In the genomic region with DNA sequence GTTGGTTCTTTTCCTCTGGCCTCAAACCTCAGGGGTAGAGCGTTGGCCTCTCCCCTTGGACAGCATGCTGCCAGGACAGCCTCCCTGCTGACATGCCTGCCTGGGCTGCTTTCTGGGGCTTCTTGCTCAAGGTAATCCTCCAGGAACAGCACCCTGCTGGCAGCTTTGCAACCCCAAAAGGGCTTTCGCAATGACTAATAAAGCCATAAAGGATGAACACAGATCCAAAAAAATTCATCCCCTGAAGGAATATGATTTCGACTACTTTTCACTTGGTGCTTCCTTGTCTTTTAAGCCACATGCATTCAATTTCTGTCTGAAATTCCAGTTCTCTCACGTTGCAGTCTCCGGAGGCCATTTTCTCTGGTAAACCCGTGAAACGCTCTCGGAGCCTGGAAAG, we compare ENCODE assay signal across 14 cellular contexts. TPM values are rescaled to one million over a fixed set of nuclear protein-coding genes. Genes with fewer than 3 reads are reported as not detected.
A peak's percentile ranks its signal among the peaks of the same experiment; 100 is the strongest.
DNase-seq lines count a peak whose midpoint lies in the region; ATAC-seq, FAIRE-seq and TF ChIP-seq lines count a peak whose summit lies in the region.
"Had no signal": no experiment of that assay in that cellular context is flagged by ENCODE, and none has a peak within 500 bp of the region (broad histone marks: within the 10 kb centered on the region; RNA-seq: fewer than 3 reads in every experiment).

No MANE protein-coding gene starts in this region.

- H3K4me3 ChIP-seq in BJ (ENCODE audit: low read depth, low read length) (no peak overlapping the region), PC-3 (ENCODE audit: low read length) (no peak overlapping the region; the same call in 1 of the 2 replicates), H1 (ENCODE audit: extremely low read depth in 1 of 4, insufficient read depth in 2 of 4, low read depth in 3 of 4, low read length in 4 of 4) (no peak overlapping the region)
- H3K4me3 ChIP-seq: colonic mucosa, Peyer's patch had no signal

- DNase-seq in BJ (ENCODE audit: low read depth) (peak; percentile 81), PC-3 (peak; percentile 79), H1 (ENCODE audit: low read depth in 1 of 2, low spot score in 2 of 2) (no peak), nephron progenitor cell (no peak), NCI-H1417 treated with DMSO at 0.1 percent for 48 hours (lab: John Stamatoyannopoulos, UW) (no peak), inferior parietal cortex (ENCODE audit: extremely low spot score) (no peak), NCI-H524 treated with DMSO at 0.1 percent for 48 hours (lab: John Stamatoyannopoulos, UW) (no peak)
- DNase-seq in stimulated activated naive B cell treated with anti-CD40 and anti-IgM and Interleukin-4, amounts not matched to agents 10 μg/mL and 1 μg/mL and 100 μg/mL, for 72 hours: no peak
- DNase-seq: colonic mucosa, NCI-H2227 treated with DMSO at 0.1 percent for 48 hours, Peyer's patch had no signal

- no peak overlapping the region for H3K4me3 Mint-ChIP-seq in nephron progenitor cell
- H3K4me3 Mint-ChIP-seq in stimulated activated naive B cell treated with anti-CD40 and anti-IgM and Interleukin-4, amounts not matched to agents 10 μg/mL and 1 μg/mL and 100 μg/mL, for 72 hours: no peak overlapping the region
- H3K4me3 Mint-ChIP-seq: activated naive CD4-positive, alpha-beta T cell treated with anti-CD3 and anti-CD28 coated beads, Interleukin-2, amount 50 U/mL, for 24 hours; T-helper 2 cell treated with Interferon-gamma antibody and Interleukin-4, amounts not matched to agents 5 μg/mL and 100 μg/mL, for 36 hours had no signal

- H4K20me1 ChIP-seq in PC-3 (ENCODE audit: low read length) (no peaks in the 10 kb centered on the region), H1 (replicated peaks in 1 of 2; ENCODE audit: control insufficient read depth in 1 of 2, insufficient read depth in 2 of 2, low read length in 2 of 2) (no peaks in the 10 kb centered on the region)

- no peak overlapping the region for H2AK5ac ChIP-seq in H1 (ENCODE audit: low read depth, low read length)

- no peak overlapping the region for H3K14ac ChIP-seq in H1 (ENCODE audit: insufficient read length)

- H3K36me3 ChIP-seq in BJ (ENCODE audit: control insufficient read depth, insufficient read depth, low read length) (no peaks in the 10 kb centered on the region), PC-3 (ENCODE audit: low read depth, low read length) (no peaks in the 10 kb centered on the region), H1 (ENCODE audit: control insufficient read depth in 2 of 4, insufficient read depth in 4 of 4, low read length in 3 of 4) (no peaks in the 10 kb centered on the region)
- H3K36me3 ChIP-seq: colonic mucosa, Peyer's patch had no signal

- H2AFZ ChIP-seq in PC-3 (ENCODE audit: low read length) (peak overlapping the region; percentile 71), H1 (ENCODE audit: low read length) (peak overlapping the region; percentile 90; the same call in 1 of the 2 replicates)

- no peak overlapping the region for H3K23ac ChIP-seq in H1 (ENCODE audit: insufficient read length)

- peak overlapping the region; percentile 84 for H3K27ac Mint-ChIP-seq in nephron progenitor cell
- no peak overlapping the region for H3K27ac Mint-ChIP-seq in stimulated activated naive B cell treated with anti-CD40 and anti-IgM and Interleukin-4, amounts not matched to agents 10 μg/mL and 1 μg/mL and 100 μg/mL, for 72 hours
- H3K27ac Mint-ChIP-seq: activated naive CD4-positive, alpha-beta T cell treated with anti-CD3 and anti-CD28 coated beads, Interleukin-2, amount 50 U/mL, for 24 hours; T-helper 2 cell treated with Interferon-gamma antibody and Interleukin-4, amounts not matched to agents 5 μg/mL and 100 μg/mL, for 36 hours had no signal

- no peak overlapping the region for H4K5ac ChIP-seq in H1 (ENCODE audit: insufficient read length, low read depth, low read length)

- H3K56ac ChIP-seq in H1 (replicated peaks; ENCODE audit: insufficient read length, low read depth, low read length): no peak overlapping the region

- FAIRE-seq in H1 (lab: Jason Lieb, UNC): peak; percentile 80

- H3K27ac ChIP-seq in PC-3 (ENCODE audit: low read length) (peak overlapping the region; percentile 94), H1 (ENCODE audit: low read depth, low read length) (no peak overlapping the region)
- H3K27ac ChIP-seq: C4-2B, colonic mucosa, Peyer's patch had no signal

- no peaks in the 10 kb centered on the region for H3K79me2 ChIP-seq in PC-3 (ENCODE audit: low read length)
- no peaks in the 10 kb centered on the region for H3K79me2 ChIP-seq in H1 (ENCODE audit: control insufficient read depth in 1 of 2, insufficient read depth in 2 of 2, low read length in 2 of 2)

- H3K4me2 ChIP-seq in PC-3 (ENCODE audit: low read length): peak overlapping the region; percentile 60
- H3K4me2 ChIP-seq in H1 (ENCODE audit: insufficient read depth in 1 of 2, low read depth in 2 of 2, low read length in 2 of 2): no peak overlapping the region

- H3K23me2 ChIP-seq in H1 (ENCODE audit: low read depth, low read length): no peaks in the 10 kb centered on the region

- no peaks in the 10 kb centered on the region for H3K27me3 ChIP-seq in BJ (ENCODE audit: control insufficient read depth, insufficient read depth, low read length)
- no peaks in the 10 kb centered on the region for H3K27me3 ChIP-seq in PC-3 (ENCODE audit: low read length)
- no peaks in the 10 kb centered on the region for H3K27me3 ChIP-seq in H1 (replicated peaks in 1 of 4; ENCODE audit: control insufficient read depth in 3 of 4, extremely low read depth in 1 of 4, insufficient read depth in 3 of 4, low read length in 3 of 4)
- H3K27me3 ChIP-seq: colonic mucosa, Peyer's patch had no signal

- H3K9me3 ChIP-seq in PC-3 (ENCODE audit: low read length): no peaks in the 10 kb centered on the region
- no peaks in the 10 kb centered on the region for H3K9me3 ChIP-seq in H1 (ENCODE audit: insufficient read depth in 2 of 2, low read depth in 1 of 2, low read length in 1 of 2)
- H3K9me3 ChIP-seq: colonic mucosa, Peyer's patch had no signal

- POLR2A ChIA-PET in BJ (lab: Charles Lee): no interaction called here
- POLR2A ChIA-PET in PC-3 (lab: Charles Lee; ENCODE audit: unreplicated experiment): no interaction called here
- POLR2A ChIA-PET in H1 (lab: Charles Lee; ENCODE audit: partially characterized antibody): interaction anchor here (0.6 kb wide), 1 partner anchor 19 kb away, joined by 3 read pairs; no protein-coding TSS in a partner anchor

- H2BK5ac ChIP-seq in H1 (ENCODE audit: low read depth, low read length): no peak overlapping the region

- peak overlapping the region; percentile 59 for H3K9ac ChIP-seq in PC-3 (ENCODE audit: low read length)
- H3K9ac ChIP-seq in H1 (replicated peaks in 1 of 4; ENCODE audit: extremely low read depth in 1 of 4, low read depth in 3 of 4, low read length in 3 of 4): no peak overlapping the region

- WGBS in H1 (ENCODE audit: extremely low coverage in 1 of 2, insufficient coverage in 1 of 2, insufficient read length in 1 of 2, insufficient replicate concordance in 2 of 2, low coverage in 1 of 2, low lambda C conversion rate in 2 of 2, missing lambda C conversion rate in 1 of 2), 2 experiments: 72% methylated on average over 8 of the region's 8 CpGs; no CpG with 5 or more reads in 1 of the 2 experiments

- no peak overlapping the region for H4K8ac ChIP-seq in H1 (ENCODE audit: extremely low read depth, insufficient read depth, low read length)

- BruUV-seq in PC-3 (replicated peaks; lab: Mats Ljungman, UMichigan): no TSS peak

- peaks cover 13% of the 10 kb centered on the region for H3K27me3 Mint-ChIP-seq in nephron progenitor cell (ENCODE audit: low read depth, poor library complexity)
- H3K27me3 Mint-ChIP-seq in stimulated activated naive B cell treated with anti-CD40 and anti-IgM and Interleukin-4, amounts not matched to agents 10 μg/mL and 1 μg/mL and 100 μg/mL, for 72 hours: no peaks in the 10 kb centered on the region
- H3K27me3 Mint-ChIP-seq: activated naive CD4-positive, alpha-beta T cell treated with anti-CD3 and anti-CD28 coated beads, Interleukin-2, amount 50 U/mL, for 24 hours had no signal

- H3K4me1 Mint-ChIP-seq in nephron progenitor cell: peaks cover 26% of the 10 kb centered on the region
- peaks cover 0 to 4% of the 10 kb centered on the region in 2 donors for H3K4me1 Mint-ChIP-seq in stimulated activated naive B cell treated with anti-CD40 and anti-IgM and Interleukin-4, amounts not matched to agents 10 μg/mL and 1 μg/mL and 100 μg/mL, for 72 hours
- H3K4me1 Mint-ChIP-seq: activated naive CD4-positive, alpha-beta T cell treated with anti-CD3 and anti-CD28 coated beads, Interleukin-2, amount 50 U/mL, for 24 hours had no signal

- H3K18ac ChIP-seq in H1 (ENCODE audit: extremely low read depth, low read length): no peak overlapping the region

- TF ChIP-seq POLR2A in H1 (IDR thresholded peaks at IDR 0.05; ENCODE audit: control extremely low read depth in 1 of 2, low read depth in 2 of 2, low read length in 2 of 2): no peak

- no peak overlapping the region for H2BK15ac ChIP-seq in H1 (ENCODE audit: low read length)

- CTCF ChIA-PET in BJ (lab: Yijun Ruan, JAX) (interaction anchor here (1.5 to 6.2 kb wide), 4 partner anchors 14 to 158 kb away, joined by 5 to 43 read pairs (median 10); a partner anchor contains a TSS), PC-3 (lab: Charles Lee) (no interaction called here), H1 (lab: Charles Lee; ENCODE audit: partially characterized antibody) (interaction anchor here (0.6 to 10.0 kb wide), 3 partner anchors 14 to 158 kb away, joined by 3 to 75 read pairs (median 5); no protein-coding TSS in a partner anchor)

- H3K4ac ChIP-seq in H1 (replicated peaks; ENCODE audit: insufficient read length, low read depth, low read length): no peak overlapping the region

- TF ChIP-seq CTCF in BJ (IDR thresholded peaks at IDR 0.05; ENCODE audit: insufficient read depth, low read depth, low read length) (peak; percentile 36), PC-3 (conservative IDR thresholded peaks at IDR 0.05; ENCODE audit: low read depth, low read length) (no peak), H1 (IDR thresholded peaks at IDR 0.05; ENCODE audit: control extremely low read depth in 1 of 3, insufficient read depth in 1 of 3, low read depth in 1 of 3, low read length in 3 of 3) (no peak), nephron progenitor cell (IDR thresholded peaks at IDR 0.05) (no peak)

- intact Hi-C loops in PC-3 (cut with micrococcal nuclease): no loop called here

- no peak overlapping the region for H4K91ac ChIP-seq in H1 (replicated peaks; ENCODE audit: insufficient read length, low read length)

- no peaks in the 10 kb centered on the region for H3K36me3 Mint-ChIP-seq in nephron progenitor cell (ENCODE audit: low read depth)
- H3K36me3 Mint-ChIP-seq in stimulated activated naive B cell treated with anti-CD40 and anti-IgM and Interleukin-4, amounts not matched to agents 10 μg/mL and 1 μg/mL and 100 μg/mL, for 72 hours: peaks cover 5 to 13% of the 10 kb centered on the region in 2 donors

- H3K4me1 ChIP-seq in PC-3 (ENCODE audit: insufficient read depth, low read length) (peaks cover 30% of the 10 kb centered on the region), H1 (replicated peaks in 1 of 4; ENCODE audit: control insufficient read depth in 3 of 4, insufficient read depth in 4 of 4, low read length in 3 of 4) (peaks cover 0 to 8% (median 1%) of the 10 kb centered on the region in 4 experiments; a peak in 1 of 7 replicates)
- H3K4me1 ChIP-seq: colonic mucosa, Peyer's patch had no signal

- no peaks in the 10 kb centered on the region for H3K9me2 ChIP-seq in PC-3 (replicated peaks; ENCODE audit: low read length)

- no peak overlapping the region for H2BK12ac ChIP-seq in H1 (ENCODE audit: low read depth, low read length)

- peak; percentile 48 for ATAC-seq in PC-3
- no peak for ATAC-seq in stimulated activated naive B cell treated with anti-CD40 and anti-IgM and Interleukin-4, amounts not matched to agents 10 μg/mL and 1 μg/mL and 100 μg/mL, for 72 hours (replicated peaks)

- H2BK120ac ChIP-seq in H1 (replicated peaks; ENCODE audit: low read depth, low read length): no peak overlapping the region

- no peaks in the 10 kb centered on the region for H3K79me1 ChIP-seq in H1 (ENCODE audit: low read depth, low read length)

- no peak for TF ChIP-seq RAD21 in H1 (IDR thresholded peaks at IDR 0.05 in 1 of 2, conservative IDR thresholded peaks at IDR 0.05 in 1 of 2; ENCODE audit: low read depth in 2 of 2, low read length in 2 of 2)

- peaks cover 13% of the 10 kb centered on the region for H3K9me3 Mint-ChIP-seq in nephron progenitor cell
- H3K9me3 Mint-ChIP-seq in stimulated activated naive B cell treated with anti-CD40 and anti-IgM and Interleukin-4, amounts not matched to agents 10 μg/mL and 1 μg/mL and 100 μg/mL, for 72 hours: peaks cover 2 to 4% of the 10 kb centered on the region in 2 donors
- H3K9me3 Mint-ChIP-seq: activated naive CD4-positive, alpha-beta T cell treated with anti-CD3 and anti-CD28 coated beads, Interleukin-2, amount 50 U/mL, for 24 hours had no signal

- TF ChIP-seq EP300 in H1 (IDR thresholded peaks at IDR 0.05; ENCODE audit: borderline replicate concordance in 1 of 2, low read depth in 2 of 2, low read length in 2 of 2): no peak

- no peak overlapping the region for H2BK20ac ChIP-seq in H1 (ENCODE audit: low read length)

- no peaks in the 10 kb centered on the region for H3F3A ChIP-seq in PC-3 (ENCODE audit: low read length, unreplicated experiment)

RNA-seq across cellular contexts. Expression of a gene that starts 15.1 kb away (rescaled TPM):
- polyA plus RNA-seq in BJ (2011; rRNA removed): 43.9 and 50.2 TPM in 2 replicates
- 48.0 and 49.7 TPM in 2 replicates for polyA minus RNA-seq in BJ (2011; rRNA and poly(A)+ RNA removed)
- 2.9 and 3.4 TPM in 2 replicates for total RNA-seq in PC-3 (2014; rRNA removed)
- 15.3 and 16.3 TPM in 2 replicates for total RNA-seq in H1 (2021; fragmentation: NEBNext Ultra II Directional; extraction: Animal tissue kit (Norgen Biotek cat#: 25700))
- polyA plus RNA-seq in H1 (2011; rRNA removed): 5.4 and 7.9 TPM in 2 replicates
- polyA plus RNA-seq in H1 (2011; cell fraction: cytosol; rRNA removed): 8.8 TPM
- 18.7 TPM for polyA plus RNA-seq in H1 (2011; cell fraction: nucleus; rRNA removed)
- 7.5 to 10.9 TPM (median 9.6 TPM) in 4 replicates for polyA plus RNA-seq in H1 (2012, experiment 1 of 2)
- polyA plus RNA-seq in H1 (2012, experiment 2 of 2): 5.7 TPM
- polyA plus RNA-seq in H1 (2013, experiment 1 of 2): 6.2 TPM
- 6.0 TPM for polyA plus RNA-seq in H1 (2013, experiment 2 of 2)
- 5.6 TPM in 2 replicates for polyA minus RNA-seq in H1 (2011; rRNA and poly(A)+ RNA removed)
- polyA minus RNA-seq in H1 (2011; cell fraction: cytosol; rRNA and poly(A)+ RNA removed): 7.1 TPM
- polyA minus RNA-seq in H1 (2011; cell fraction: nucleus; rRNA and poly(A)+ RNA removed): 4.9 TPM

RNA-seq across cellular contexts. Expression of a gene that starts 47.5 kb away (rescaled TPM):
- polyA plus RNA-seq in BJ (2011; rRNA removed) (17.8 and 19.5 TPM in 2 replicates), H1 (2011; rRNA removed) (8.3 and 10.1 TPM in 2 replicates)
- polyA minus RNA-seq in BJ (2011; rRNA and poly(A)+ RNA removed): 6.0 and 6.3 TPM in 2 replicates
- total RNA-seq in PC-3 (2014; rRNA removed): 20.0 and 33.5 TPM in 2 replicates
- 10.3 and 12.4 TPM in 2 replicates for total RNA-seq in H1 (2021; fragmentation: NEBNext Ultra II Directional; extraction: Animal tissue kit (Norgen Biotek cat#: 25700))
- polyA plus RNA-seq in H1 (2011; cell fraction: cytosol; rRNA removed): 13.3 TPM
- 7.8 TPM for polyA plus RNA-seq in H1 (2011; cell fraction: nucleus; rRNA removed)
- 11.8 to 13.7 TPM (median 12.4 TPM) in 4 replicates for polyA plus RNA-seq in H1 (2012, experiment 1 of 2)
- 2.3 TPM for polyA plus RNA-seq in H1 (2012, experiment 2 of 2)
- polyA plus RNA-seq in H1 (2013, experiment 1 of 2): 10.1 TPM
- 10.0 TPM for polyA plus RNA-seq in H1 (2013, experiment 2 of 2)
- polyA minus RNA-seq in H1 (2011; rRNA and poly(A)+ RNA removed): 12.7 and 13.0 TPM in 2 replicates
- polyA minus RNA-seq in H1 (2011; cell fraction: cytosol; rRNA and poly(A)+ RNA removed): 6.7 TPM
- 7.5 TPM for polyA minus RNA-seq in H1 (2011; cell fraction: nucleus; rRNA and poly(A)+ RNA removed)

Comparison
In these comparisons a context has a peak if more than half of its experiments do, and no peak if none do; other contexts are left out.
1. DNase-seq: peak in BJ (single experiment) and PC-3 (single experiment); none in H1 (0 of 2), nephron progenitor cell (single experiment), NCI-H1417 treated with DMSO at 0.1 percent for 48 hours (single experiment), inferior parietal cortex (single experiment), NCI-H524 treated with DMSO at 0.1 percent for 48 hours (single experiment) and stimulated activated naive B cell treated with anti-CD40 and anti-IgM and Interleukin-4, amounts not matched to agents 10 μg/mL and 1 μg/mL and 100 μg/mL, for 72 hours (single experiment).